Comparison of ENCODE assay signal across 10 cellular contexts in genomic region chr17:77516902-77517301, GRCh38.
DNase-seq lines count a peak whose midpoint lies in the region; TF ChIP-seq lines count a peak whose summit lies in the region.
"Had no signal": no experiment of that assay in that cellular context is flagged by ENCODE, and none has a peak within 500 bp of the region (broad histone marks: within the 10 kb centered on the region; RNA-seq: fewer than 3 reads in every experiment).

No MANE protein-coding gene starts in this region.

- intact Hi-C loops in ovary (cut with DNase I), result no loop called here

- TF ChIP-seq POLR2A in ovary (IDR thresholded peaks at IDR 0.05), result no peak

- no peaks in the 10 kb centered on the region for H3K4me1 ChIP-seq in osteoblast (ENCODE audit: insufficient read depth, low read length)
- H3K4me1 ChIP-seq in ovary (ENCODE audit: insufficient read depth), result no peaks in the 10 kb centered on the region
- H3K4me1 ChIP-seq: tibial artery had no signal

- H3K4me2 ChIP-seq in osteoblast (ENCODE audit: insufficient read depth, low read length), result no peak overlapping the region

- DNase-seq in activated CD4-positive, alpha-beta T cell treated with anti-CD3 and anti-CD28 coated beads for 48 hours, result peak; percentile 55
- DNase-seq in activated CD4-positive, alpha-beta T cell treated with anti-CD3 and anti-CD28 coated beads, Interleukin-2, amount 50 U/mL, for 1 hour, result no peak
- DNase-seq in LHCN-M2 (ENCODE audit: low read depth) (peak; percentile 52), astrocyte of the hippocampus (ENCODE audit: low read depth, low spot score) (peak; percentile 45), osteoblast (ENCODE audit: insufficient read length, low spot score, missing footprints) (peak; percentile 85), ovary (no peak), NCI-H187 (lab: John Stamatoyannopoulos, UW) (no peak), inferior parietal cortex (ENCODE audit: extremely low spot score) (no peak)
- DNase-seq: naive thymus-derived CD8-positive, alpha-beta T cell had no signal

- no peak overlapping the region for H2AFZ ChIP-seq in osteoblast (ENCODE audit: low read length)

- no peak overlapping the region for H3K4me3 ChIP-seq in osteoblast (ENCODE audit: insufficient read depth, low read length)
- no peak overlapping the region for H3K4me3 ChIP-seq in ovary
- H3K4me3 ChIP-seq: tibial artery had no signal

- no peak for TF ChIP-seq EP300 in ovary (IDR thresholded peaks at IDR 0.05)

- WGBS in ovary, 3 donors, result 87 to 91% (median 88%) methylated on average over 4 of the region's 4 CpGs

- H3K9me3 ChIP-seq in osteoblast (ENCODE audit: low read depth, low read length), result no peaks in the 10 kb centered on the region
- H3K9me3 ChIP-seq in ovary, result peaks cover 0 to 4% of the 10 kb centered on the region in 2 donors

- H4K20me1 ChIP-seq in osteoblast (ENCODE audit: insufficient read depth, low read length), result no peaks in the 10 kb centered on the region

- H3K36me3 ChIP-seq in osteoblast (ENCODE audit: insufficient read depth, low read length) (no peaks in the 10 kb centered on the region), ovary (no peaks in the 10 kb centered on the region)

- H3K27ac ChIP-seq in osteoblast (ENCODE audit: low read depth, low read length), result no peak overlapping the region
- no peak overlapping the region for H3K27ac ChIP-seq in ovary
- H3K27ac ChIP-seq: tibial artery had no signal

- H3K79me2 ChIP-seq in osteoblast (ENCODE audit: insufficient read depth, low read length), result no peaks in the 10 kb centered on the region

- no peak for TF ChIP-seq CTCF in osteoblast (IDR thresholded peaks at IDR 0.05; ENCODE audit: extremely low read depth, low read depth, low read length)
- no peak for TF ChIP-seq CTCF in ovary (IDR thresholded peaks at IDR 0.05)

- H3K27me3 ChIP-seq in osteoblast (ENCODE audit: insufficient read depth, low read length) (no peaks in the 10 kb centered on the region), ovary (no peaks in the 10 kb centered on the region)
- H3K27me3 ChIP-seq: tibial artery had no signal

Comparison
In these comparisons a context has a peak if more than half of its experiments do, and no peak if none do; other contexts are left out.
1. DNase-seq: peak in activated CD4-positive, alpha-beta T cell treated with anti-CD3 and anti-CD28 coated beads for 48 hours (single experiment), LHCN-M2 (single experiment), astrocyte of the hippocampus (single experiment) and osteoblast (single experiment); none in activated CD4-positive, alpha-beta T cell treated with anti-CD3 and anti-CD28 coated beads, Interleukin-2, amount 50 U/mL, for 1 hour (single experiment), ovary (0 of 5), NCI-H187 (0 of 2) and inferior parietal cortex (single experiment).